1 cellular context compared by ENCODE assay signal in genomic region chr6:31795616-31796298, GRCh38.
TF ChIP-seq lines count a peak whose summit lies in the region.

TSS of gene VARS1 (minus strand) at chr6:31795752. CDS start at chr6:31795217, 535 bp downstream.

TF ChIP-seq in HepG2, 621 proteins besides CTCF, POLR2A, EP300 and RAD21 (continued from another document):
- TF ChIP-seq ZNF276 (CRISPR knock-in tag; IDR thresholded peaks at IDR 0.05; ENCODE audit: low read depth) (0 out of 2 replicates have a peak, but pooled peaks have one; percentile 55), NONO (IDR thresholded peaks at IDR 0.05) (no peak), NONO (CRISPR knock-in tag; conservative IDR thresholded peaks at IDR 0.05) (peak; percentile 94), ZNF75D (CRISPR knock-in tag; IDR thresholded peaks at IDR 0.05; ENCODE audit: borderline replicate concordance) (no peak), MTF2 (CRISPR knock-in tag; IDR thresholded peaks at IDR 0.05; ENCODE audit: borderline replicate concordance) (peak; percentile 79; the same call in 1 of the 2 replicates), KLF12 (CRISPR knock-in tag; IDR thresholded peaks at IDR 0.05; ENCODE audit: borderline replicate concordance) (peak; percentile 97), HOXA9 (CRISPR knock-in tag; IDR thresholded peaks at IDR 0.05; ENCODE audit: borderline replicate concordance) (0 out of 2 replicates have a peak, but pooled peaks have one; percentile 7), ZNF788 (CRISPR knock-in tag; IDR thresholded peaks at IDR 0.05; ENCODE audit: borderline replicate concordance) (no peak; the same call in 1 of the 2 replicates), RFXAP (CRISPR knock-in tag; IDR thresholded peaks at IDR 0.05; ENCODE audit: borderline replicate concordance) (peak; percentile 83; the same call in 1 of the 2 replicates), KLF16 (CRISPR knock-in tag; IDR thresholded peaks at IDR 0.05) (0 out of 4 replicates have a peak, but pooled peaks of 1 of the 2 experiments have one; percentile 37), CREBL2 (CRISPR knock-in tag; IDR thresholded peaks at IDR 0.05; ENCODE audit: borderline replicate concordance) (no peak), RARA (CRISPR knock-in tag; IDR thresholded peaks at IDR 0.05) (peak; percentile 6; the same call in 1 of the 2 replicates), ZNF672 (CRISPR knock-in tag; IDR thresholded peaks at IDR 0.05) (peak; percentile 87; the same call in 1 of the 2 replicates), KDM5A (IDR thresholded peaks at IDR 0.05; ENCODE audit: borderline replicate concordance, low read length) (peak; percentile 31; the same call in 1 of the 2 replicates), ZNF430 (CRISPR knock-in tag; IDR thresholded peaks at IDR 0.05) (peak; percentile 62; the same call in 1 of the 2 replicates), ELF3 (CRISPR knock-in tag; IDR thresholded peaks at IDR 0.05) (0 out of 2 replicates have a peak, but pooled peaks have one; percentile 15), ZNF503 (CRISPR knock-in tag; IDR thresholded peaks at IDR 0.05) (peak; percentile 77), ERF (CRISPR knock-in tag; IDR thresholded peaks at IDR 0.05) (peak; percentile 93), ZNF549 (CRISPR knock-in tag; IDR thresholded peaks at IDR 0.05) (no peak), ZNF576 (CRISPR knock-in tag; IDR thresholded peaks at IDR 0.05) (peak; percentile 98), ZNF501 (CRISPR knock-in tag; IDR thresholded peaks at IDR 0.05) (peak; percentile 54; the same call in 1 of the 2 replicates), ETS1 (CRISPR knock-in tag; IDR thresholded peaks at IDR 0.05) (peak; percentile 91; the same call in 1 of the 2 replicates), ZBTB3 (CRISPR knock-in tag; IDR thresholded peaks at IDR 0.05; ENCODE audit: borderline replicate concordance, low read depth) (peak; percentile 84; the same call in 1 of the 2 replicates), PHF21A (CRISPR knock-in tag; IDR thresholded peaks at IDR 0.05) (peak; percentile 82), FLYWCH1 (CRISPR knock-in tag; IDR thresholded peaks at IDR 0.05) (no peak), ZNF329 (CRISPR knock-in tag; IDR thresholded peaks at IDR 0.05; ENCODE audit: low read depth) (peak; percentile 76; the same call in 1 of the 2 replicates), BRCA1 (CRISPR knock-in tag; IDR thresholded peaks at IDR 0.05) (peak; percentile 89), ZNF784 (CRISPR knock-in tag; IDR thresholded peaks at IDR 0.05; ENCODE audit: borderline replicate concordance) (peak; percentile 95), ASH2L (IDR thresholded peaks at IDR 0.05; ENCODE audit: insufficient read length, low read depth, low read length) (peak; percentile 44), ZNF263 (CRISPR knock-in tag; IDR thresholded peaks at IDR 0.05) (peak; percentile 35; the same call in 1 of the 2 replicates), MYPOP (CRISPR knock-in tag; IDR thresholded peaks at IDR 0.05) (peak; percentile 95), KLF13 (CRISPR knock-in tag; IDR thresholded peaks at IDR 0.05) (peak; percentile 28; the same call in 1 of the 2 replicates), ZNF710 (CRISPR knock-in tag; IDR thresholded peaks at IDR 0.05; ENCODE audit: borderline replicate concordance) (peak; percentile 83), ZNF792 (CRISPR knock-in tag; IDR thresholded peaks at IDR 0.05) (no peak; the same call in 1 of the 2 replicates), ZNF782 (CRISPR knock-in tag; IDR thresholded peaks at IDR 0.05; ENCODE audit: borderline replicate concordance) (peak; percentile 11; the same call in 1 of the 2 replicates), ZSCAN20 (CRISPR knock-in tag; IDR thresholded peaks at IDR 0.05; ENCODE audit: borderline replicate concordance) (no peak)
